Comparison of ENCODE assay signal across 1 cellular context in the genomic region with DNA sequence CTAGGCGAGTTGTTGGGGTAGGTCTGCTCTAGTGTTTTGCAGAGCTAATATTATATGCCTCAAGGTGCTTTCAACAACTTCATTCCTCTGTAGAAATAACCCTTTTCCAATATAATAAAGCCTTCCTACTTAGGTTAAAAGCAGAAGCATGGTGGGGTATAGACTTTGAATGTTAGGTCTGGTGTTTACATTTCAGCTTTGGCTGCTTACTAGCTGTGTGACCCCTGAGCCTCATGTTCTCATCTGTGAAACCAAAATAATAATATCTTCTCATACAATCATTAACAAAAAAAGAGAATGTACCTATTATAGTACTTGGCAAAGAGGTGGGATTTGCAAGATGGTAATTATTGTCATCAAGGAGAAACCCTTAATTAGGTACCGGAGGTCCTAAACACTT.
TF ChIP-seq lines count a peak whose summit lies in the region.

No MANE protein-coding gene starts in this region.

TF ChIP-seq in HepG2, 621 proteins besides CTCF, POLR2A, EP300 and RAD21:
- TF ChIP-seq, protein P1, sequence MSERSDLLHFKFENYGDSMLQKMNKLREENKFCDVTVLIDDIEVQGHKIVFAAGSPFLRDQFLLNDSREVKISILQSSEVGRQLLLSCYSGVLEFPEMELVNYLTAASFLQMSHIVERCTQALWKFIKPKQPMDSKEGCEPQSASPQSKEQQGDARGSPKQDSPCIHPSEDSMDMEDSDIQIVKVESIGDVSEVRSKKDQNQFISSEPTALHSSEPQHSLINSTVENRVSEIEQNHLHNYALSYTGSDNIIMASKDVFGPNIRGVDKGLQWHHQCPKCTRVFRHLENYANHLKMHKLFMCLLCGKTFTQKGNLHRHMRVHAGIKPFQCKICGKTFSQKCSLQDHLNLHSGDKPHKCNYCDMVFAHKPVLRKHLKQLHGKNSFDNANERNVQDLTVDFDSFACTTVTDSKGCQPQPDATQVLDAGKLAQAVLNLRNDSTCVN (CRISPR knock-in tag; IDR thresholded peaks at IDR 0.05; ENCODE audit: borderline replicate concordance), result no peak
- TF ChIP-seq ZNF709 (CRISPR knock-in tag; IDR thresholded peaks at IDR 0.05) (no peak), PAF1 (CRISPR knock-in tag; IDR thresholded peaks at IDR 0.05) (no peak), ZNF839 (CRISPR knock-in tag; IDR thresholded peaks at IDR 0.05; ENCODE audit: borderline replicate concordance) (no peak), FOXA3 (CRISPR knock-in tag; IDR thresholded peaks at IDR 0.05) (peak; percentile 83), PLRG1 (conservative IDR thresholded peaks at IDR 0.05) (no peak), FOXK1 (CRISPR knock-in tag; IDR thresholded peaks at IDR 0.05; ENCODE audit: borderline replicate concordance, low read depth) (peak; percentile 31; the same call in 1 of the 2 replicates), LCORL (IDR thresholded peaks at IDR 0.05) (no peak), LCORL (CRISPR knock-in tag; IDR thresholded peaks at IDR 0.05) (peak; percentile 35; the same call in 1 of the 2 replicates), FOXA1 (IDR thresholded peaks at IDR 0.05) (no peak), FOXA1 (CRISPR knock-in tag; IDR thresholded peaks at IDR 0.05) (peak; percentile 61), GATAD2A (CRISPR knock-in tag; IDR thresholded peaks at IDR 0.05) (peak; percentile 55; the same call in 1 of the 2 replicates), HNF4A (CRISPR knock-in tag; IDR thresholded peaks at IDR 0.05) (peak; percentile 61), ZNF747 (CRISPR knock-in tag; IDR thresholded peaks at IDR 0.05; ENCODE audit: borderline replicate concordance) (0 out of 2 replicates have a peak, but pooled peaks have one; percentile 30), BCL6 (CRISPR knock-in tag; IDR thresholded peaks at IDR 0.05) (0 out of 2 replicates have a peak, but pooled peaks have one; percentile 33), ZSCAN20 (CRISPR knock-in tag; IDR thresholded peaks at IDR 0.05; ENCODE audit: borderline replicate concordance) (0 out of 2 replicates have a peak, but pooled peaks have one; percentile 46), ZSCAN21 (CRISPR knock-in tag; IDR thresholded peaks at IDR 0.05; ENCODE audit: borderline replicate concordance) (no peak), CEBPB (IDR thresholded peaks at IDR 0.05; ENCODE audit: borderline replicate concordance, low read depth, low read length) (no peak), FOXP1 (IDR thresholded peaks at IDR 0.05) (no peak), FOXP1 (CRISPR knock-in tag; IDR thresholded peaks at IDR 0.05) (peak; percentile 60), ZFP1 (CRISPR knock-in tag; IDR thresholded peaks at IDR 0.05) (0 out of 2 replicates have a peak, but pooled peaks have one; percentile 38), RARA (CRISPR knock-in tag; IDR thresholded peaks at IDR 0.05) (0 out of 2 replicates have a peak, but pooled peaks have one; percentile 29), KDM6A (CRISPR knock-in tag; IDR thresholded peaks at IDR 0.05; ENCODE audit: low read depth) (peak; percentile 18; the same call in 1 of the 2 replicates), SNRNP70 (IDR thresholded peaks at IDR 0.05; ENCODE audit: low read depth, low read length) (no peak), ZBTB7B (CRISPR knock-in tag; IDR thresholded peaks at IDR 0.05) (0 out of 2 replicates have a peak, but pooled peaks have one; percentile 40), MED13 (CRISPR knock-in tag; IDR thresholded peaks at IDR 0.05) (no peak), ATRX (CRISPR knock-in tag; IDR thresholded peaks at IDR 0.05; ENCODE audit: borderline replicate concordance) (no peak), SOX5 (CRISPR knock-in tag; IDR thresholded peaks at IDR 0.05; ENCODE audit: borderline replicate concordance) (peak; percentile 44; the same call in 1 of the 2 replicates), GABPB1 (CRISPR knock-in tag; IDR thresholded peaks at IDR 0.05) (no peak), POGZ (CRISPR knock-in tag; IDR thresholded peaks at IDR 0.05) (0 out of 2 replicates have a peak, but pooled peaks have one; percentile 16), SOX13 (IDR thresholded peaks at IDR 0.05) (no peak), SOX13 (CRISPR knock-in tag; conservative IDR thresholded peaks at IDR 0.05 in 1 of 2, IDR thresholded peaks at IDR 0.05 in 1 of 2) (peak in 1 of 2 experiments; percentile 38; a peak in 1 of 4 replicates), SOX6 (IDR thresholded peaks at IDR 0.05) (no peak), SOX6 (CRISPR knock-in tag; IDR thresholded peaks at IDR 0.05) (0 out of 2 replicates have a peak, but pooled peaks have one; percentile 26), ZNF644 (CRISPR knock-in tag; IDR thresholded peaks at IDR 0.05; ENCODE audit: low read depth) (0 out of 2 replicates have a peak, but pooled peaks have one; percentile 22), NR2F6 (IDR thresholded peaks at IDR 0.05) (0 out of 2 replicates have a peak, but pooled peaks have one; percentile 38), NR2F6 (CRISPR knock-in tag; IDR thresholded peaks at IDR 0.05) (0 out of 2 replicates have a peak, but pooled peaks have one; percentile 15)
- TF ChIP-seq, protein P2, sequence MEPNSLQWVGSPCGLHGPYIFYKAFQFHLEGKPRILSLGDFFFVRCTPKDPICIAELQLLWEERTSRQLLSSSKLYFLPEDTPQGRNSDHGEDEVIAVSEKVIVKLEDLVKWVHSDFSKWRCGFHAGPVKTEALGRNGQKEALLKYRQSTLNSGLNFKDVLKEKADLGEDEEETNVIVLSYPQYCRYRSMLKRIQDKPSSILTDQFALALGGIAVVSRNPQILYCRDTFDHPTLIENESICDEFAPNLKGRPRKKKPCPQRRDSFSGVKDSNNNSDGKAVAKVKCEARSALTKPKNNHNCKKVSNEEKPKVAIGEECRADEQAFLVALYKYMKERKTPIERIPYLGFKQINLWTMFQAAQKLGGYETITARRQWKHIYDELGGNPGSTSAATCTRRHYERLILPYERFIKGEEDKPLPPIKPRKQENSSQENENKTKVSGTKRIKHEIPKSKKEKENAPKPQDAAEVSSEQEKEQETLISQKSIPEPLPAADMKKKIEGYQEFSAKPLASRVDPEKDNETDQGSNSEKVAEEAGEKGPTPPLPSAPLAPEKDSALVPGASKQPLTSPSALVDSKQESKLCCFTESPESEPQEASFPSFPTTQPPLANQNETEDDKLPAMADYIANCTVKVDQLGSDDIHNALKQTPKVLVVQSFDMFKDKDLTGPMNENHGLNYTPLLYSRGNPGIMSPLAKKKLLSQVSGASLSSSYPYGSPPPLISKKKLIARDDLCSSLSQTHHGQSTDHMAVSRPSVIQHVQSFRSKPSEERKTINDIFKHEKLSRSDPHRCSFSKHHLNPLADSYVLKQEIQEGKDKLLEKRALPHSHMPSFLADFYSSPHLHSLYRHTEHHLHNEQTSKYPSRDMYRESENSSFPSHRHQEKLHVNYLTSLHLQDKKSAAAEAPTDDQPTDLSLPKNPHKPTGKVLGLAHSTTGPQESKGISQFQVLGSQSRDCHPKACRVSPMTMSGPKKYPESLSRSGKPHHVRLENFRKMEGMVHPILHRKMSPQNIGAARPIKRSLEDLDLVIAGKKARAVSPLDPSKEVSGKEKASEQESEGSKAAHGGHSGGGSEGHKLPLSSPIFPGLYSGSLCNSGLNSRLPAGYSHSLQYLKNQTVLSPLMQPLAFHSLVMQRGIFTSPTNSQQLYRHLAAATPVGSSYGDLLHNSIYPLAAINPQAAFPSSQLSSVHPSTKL (CRISPR knock-in tag; IDR thresholded peaks at IDR 0.05), result peak; percentile 60
- TF ChIP-seq, protein P3, sequence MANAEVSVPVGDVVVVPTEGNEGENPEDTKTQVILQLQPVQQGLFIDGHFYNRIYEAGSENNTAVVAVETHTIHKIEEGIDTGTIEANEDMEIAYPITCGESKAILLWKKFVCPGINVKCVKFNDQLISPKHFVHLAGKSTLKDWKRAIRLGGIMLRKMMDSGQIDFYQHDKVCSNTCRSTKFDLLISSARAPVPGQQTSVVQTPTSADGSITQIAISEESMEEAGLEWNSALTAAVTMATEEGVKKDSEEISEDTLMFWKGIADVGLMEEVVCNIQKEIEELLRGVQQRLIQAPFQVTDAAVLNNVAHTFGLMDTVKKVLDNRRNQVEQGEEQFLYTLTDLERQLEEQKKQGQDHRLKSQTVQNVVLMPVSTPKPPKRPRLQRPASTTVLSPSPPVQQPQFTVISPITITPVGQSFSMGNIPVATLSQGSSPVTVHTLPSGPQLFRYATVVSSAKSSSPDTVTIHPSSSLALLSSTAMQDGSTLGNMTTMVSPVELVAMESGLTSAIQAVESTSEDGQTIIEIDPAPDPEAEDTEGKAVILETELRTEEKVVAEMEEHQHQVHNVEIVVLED (CRISPR knock-in tag; IDR thresholded peaks at IDR 0.05; ENCODE audit: borderline replicate concordance), result no peak
- TF ChIP-seq, protein P4, sequence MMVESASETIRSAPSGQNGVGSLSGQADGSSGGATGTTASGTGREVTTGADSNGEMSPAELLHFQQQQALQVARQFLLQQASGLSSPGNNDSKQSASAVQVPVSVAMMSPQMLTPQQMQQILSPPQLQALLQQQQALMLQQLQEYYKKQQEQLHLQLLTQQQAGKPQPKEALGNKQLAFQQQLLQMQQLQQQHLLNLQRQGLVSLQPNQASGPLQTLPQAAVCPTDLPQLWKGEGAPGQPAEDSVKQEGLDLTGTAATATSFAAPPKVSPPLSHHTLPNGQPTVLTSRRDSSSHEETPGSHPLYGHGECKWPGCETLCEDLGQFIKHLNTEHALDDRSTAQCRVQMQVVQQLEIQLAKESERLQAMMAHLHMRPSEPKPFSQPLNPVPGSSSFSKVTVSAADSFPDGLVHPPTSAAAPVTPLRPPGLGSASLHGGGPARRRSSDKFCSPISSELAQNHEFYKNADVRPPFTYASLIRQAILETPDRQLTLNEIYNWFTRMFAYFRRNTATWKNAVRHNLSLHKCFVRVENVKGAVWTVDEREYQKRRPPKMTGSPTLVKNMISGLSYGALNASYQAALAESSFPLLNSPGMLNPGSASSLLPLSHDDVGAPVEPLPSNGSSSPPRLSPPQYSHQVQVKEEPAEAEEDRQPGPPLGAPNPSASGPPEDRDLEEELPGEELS (CRISPR knock-in tag; IDR thresholded peaks at IDR 0.05), result peak; percentile 56
- TF ChIP-seq, protein P5, sequence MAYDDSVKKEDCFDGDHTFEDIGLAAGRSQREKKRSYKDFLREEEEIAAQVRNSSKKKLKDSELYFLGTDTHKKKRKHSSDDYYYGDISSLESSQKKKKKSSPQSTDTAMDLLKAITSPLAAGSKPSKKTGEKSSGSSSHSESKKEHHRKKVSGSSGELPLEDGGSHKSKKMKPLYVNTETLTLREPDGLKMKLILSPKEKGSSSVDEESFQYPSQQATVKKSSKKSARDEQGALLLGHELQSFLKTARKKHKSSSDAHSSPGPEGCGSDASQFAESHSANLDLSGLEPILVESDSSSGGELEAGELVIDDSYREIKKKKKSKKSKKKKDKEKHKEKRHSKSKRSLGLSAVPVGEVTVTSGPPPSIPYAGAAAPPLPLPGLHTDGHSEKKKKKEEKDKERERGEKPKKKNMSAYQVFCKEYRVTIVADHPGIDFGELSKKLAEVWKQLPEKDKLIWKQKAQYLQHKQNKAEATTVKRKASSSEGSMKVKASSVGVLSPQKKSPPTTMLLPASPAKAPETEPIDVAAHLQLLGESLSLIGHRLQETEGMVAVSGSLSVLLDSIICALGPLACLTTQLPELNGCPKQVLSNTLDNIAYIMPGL (CRISPR knock-in tag; IDR thresholded peaks at IDR 0.05; ENCODE audit: borderline replicate concordance in 1 of 2, low read depth in 1 of 2), result no peak
- TF ChIP-seq, protein P6, sequence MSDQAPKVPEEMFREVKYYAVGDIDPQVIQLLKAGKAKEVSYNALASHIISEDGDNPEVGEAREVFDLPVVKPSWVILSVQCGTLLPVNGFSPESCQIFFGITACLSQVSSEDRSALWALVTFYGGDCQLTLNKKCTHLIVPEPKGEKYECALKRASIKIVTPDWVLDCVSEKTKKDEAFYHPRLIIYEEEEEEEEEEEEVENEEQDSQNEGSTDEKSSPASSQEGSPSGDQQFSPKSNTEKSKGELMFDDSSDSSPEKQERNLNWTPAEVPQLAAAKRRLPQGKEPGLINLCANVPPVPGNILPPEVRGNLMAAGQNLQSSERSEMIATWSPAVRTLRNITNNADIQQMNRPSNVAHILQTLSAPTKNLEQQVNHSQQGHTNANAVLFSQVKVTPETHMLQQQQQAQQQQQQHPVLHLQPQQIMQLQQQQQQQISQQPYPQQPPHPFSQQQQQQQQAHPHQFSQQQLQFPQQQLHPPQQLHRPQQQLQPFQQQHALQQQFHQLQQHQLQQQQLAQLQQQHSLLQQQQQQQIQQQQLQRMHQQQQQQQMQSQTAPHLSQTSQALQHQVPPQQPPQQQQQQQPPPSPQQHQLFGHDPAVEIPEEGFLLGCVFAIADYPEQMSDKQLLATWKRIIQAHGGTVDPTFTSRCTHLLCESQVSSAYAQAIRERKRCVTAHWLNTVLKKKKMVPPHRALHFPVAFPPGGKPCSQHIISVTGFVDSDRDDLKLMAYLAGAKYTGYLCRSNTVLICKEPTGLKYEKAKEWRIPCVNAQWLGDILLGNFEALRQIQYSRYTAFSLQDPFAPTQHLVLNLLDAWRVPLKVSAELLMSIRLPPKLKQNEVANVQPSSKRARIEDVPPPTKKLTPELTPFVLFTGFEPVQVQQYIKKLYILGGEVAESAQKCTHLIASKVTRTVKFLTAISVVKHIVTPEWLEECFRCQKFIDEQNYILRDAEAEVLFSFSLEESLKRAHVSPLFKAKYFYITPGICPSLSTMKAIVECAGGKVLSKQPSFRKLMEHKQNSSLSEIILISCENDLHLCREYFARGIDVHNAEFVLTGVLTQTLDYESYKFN (CRISPR knock-in tag; conservative IDR thresholded peaks at IDR 0.05), result peak; percentile 66
- TF ChIP-seq, protein P7, sequence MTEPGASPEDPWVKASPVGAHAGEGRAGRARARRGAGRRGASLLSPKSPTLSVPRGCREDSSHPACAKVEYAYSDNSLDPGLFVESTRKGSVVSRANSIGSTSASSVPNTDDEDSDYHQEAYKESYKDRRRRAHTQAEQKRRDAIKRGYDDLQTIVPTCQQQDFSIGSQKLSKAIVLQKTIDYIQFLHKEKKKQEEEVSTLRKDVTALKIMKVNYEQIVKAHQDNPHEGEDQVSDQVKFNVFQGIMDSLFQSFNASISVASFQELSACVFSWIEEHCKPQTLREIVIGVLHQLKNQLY (CRISPR knock-in tag; IDR thresholded peaks at IDR 0.05), result no peak
- TF ChIP-seq, protein P8, sequence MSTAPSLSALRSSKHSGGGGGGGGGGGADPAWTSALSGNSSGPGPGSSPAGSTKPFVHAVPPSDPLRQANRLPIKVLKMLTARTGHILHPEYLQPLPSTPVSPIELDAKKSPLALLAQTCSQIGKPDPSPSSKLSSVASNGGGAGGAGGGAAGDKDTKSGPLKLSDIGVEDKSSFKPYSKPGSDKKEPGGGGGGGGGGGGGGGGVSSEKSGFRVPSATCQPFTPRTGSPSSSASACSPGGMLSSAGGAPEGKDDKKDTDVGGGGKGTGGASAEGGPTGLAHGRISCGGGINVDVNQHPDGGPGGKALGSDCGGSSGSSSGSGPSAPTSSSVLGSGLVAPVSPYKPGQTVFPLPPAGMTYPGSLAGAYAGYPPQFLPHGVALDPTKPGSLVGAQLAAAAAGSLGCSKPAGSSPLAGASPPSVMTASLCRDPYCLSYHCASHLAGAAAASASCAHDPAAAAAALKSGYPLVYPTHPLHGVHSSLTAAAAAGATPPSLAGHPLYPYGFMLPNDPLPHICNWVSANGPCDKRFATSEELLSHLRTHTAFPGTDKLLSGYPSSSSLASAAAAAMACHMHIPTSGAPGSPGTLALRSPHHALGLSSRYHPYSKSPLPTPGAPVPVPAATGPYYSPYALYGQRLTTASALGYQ (CRISPR knock-in tag; IDR thresholded peaks at IDR 0.05), result no peak
